In the genomic region with DNA sequence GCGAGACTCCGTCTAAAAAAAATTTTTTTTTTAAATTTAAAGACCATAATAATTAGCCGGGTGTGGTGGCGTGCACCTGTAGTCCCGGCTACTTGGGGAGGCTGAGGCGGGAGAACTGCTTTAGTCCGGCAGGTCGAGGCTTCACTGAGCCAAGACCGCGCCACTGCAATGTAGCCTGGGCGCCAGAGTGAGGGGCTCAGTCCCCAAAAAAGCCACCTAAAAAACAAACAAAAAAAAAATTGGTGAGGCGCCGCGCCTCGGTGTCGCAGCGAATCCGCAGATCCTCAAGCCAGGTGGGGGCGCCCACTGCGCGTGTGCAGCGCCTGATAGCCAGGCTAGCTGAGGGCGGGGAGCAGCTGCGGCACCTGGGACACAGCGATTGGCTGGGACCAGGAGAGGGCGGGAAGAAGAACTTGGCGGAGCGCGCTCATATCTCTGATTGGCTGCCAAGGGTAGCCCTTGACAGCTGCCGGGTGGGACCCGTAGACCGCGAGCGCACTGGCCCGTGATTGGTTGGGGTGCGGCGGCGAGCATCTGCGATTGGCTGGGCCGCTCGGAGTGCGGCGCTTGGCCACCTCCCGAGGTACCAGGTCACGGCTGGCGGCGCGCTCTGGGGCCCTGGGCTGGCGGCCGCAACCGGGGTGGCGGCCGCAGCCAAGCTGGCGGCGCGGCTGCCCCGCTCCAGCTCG, we compare ENCODE assay signal across 8 cellular contexts. TPM values are rescaled to one million over a fixed set of nuclear protein-coding genes. Genes with fewer than 3 reads are reported as not detected.
A peak's percentile ranks its signal among the peaks of the same experiment; 100 is the strongest.
DNase-seq lines count a peak whose midpoint lies in the region; ATAC-seq and TF ChIP-seq lines count a peak whose summit lies in the region.

No MANE protein-coding gene starts in this region.

- no peak overlapping the region for H3K27ac ChIP-seq in foreskin keratinocyte
- no peak overlapping the region for H3K27ac ChIP-seq in thyroid gland

- TF ChIP-seq CTCF in GM10266 (IDR thresholded peaks at IDR 0.05; ENCODE audit: control insufficient read depth, insufficient read depth, low read depth, missing control alignments) = peak; percentile 83
- TF ChIP-seq CTCF in foreskin keratinocyte (conservative IDR thresholded peaks at IDR 0.05) = peak; percentile 95
- TF ChIP-seq CTCF in osteocyte (IDR thresholded peaks at IDR 0.05) = peak; percentile 52
- peak in 5 of 6 experiments; percentile 23 to 60 (median 53) for TF ChIP-seq CTCF in thyroid gland (IDR thresholded peaks at IDR 0.05)

- WGBS in thyroid gland, 2 donors = 13 to 21% methylated on average over 21 to 40 of the region's 58 CpGs

- H3K36me3 Mint-ChIP-seq in osteocyte (ENCODE audit: unreplicated experiment) = no peaks in the 10 kb centered on the region

- H3K4me3 ChIP-seq in thyroid gland (replicated peaks in 1 of 3) = no peak overlapping the region

- peaks cover 1% of the 10 kb centered on the region for H3K4me1 Mint-ChIP-seq in osteocyte (ENCODE audit: unreplicated experiment)

- H3K9me3 ChIP-seq in thyroid gland = no peaks in the 10 kb centered on the region

- peaks cover 50% of the 10 kb centered on the region for H3K27me3 Mint-ChIP-seq in osteocyte (ENCODE audit: unreplicated experiment)

- H3K4me1 ChIP-seq in foreskin keratinocyte = no peaks in the 10 kb centered on the region
- peaks cover 0 to 4% of the 10 kb centered on the region in 2 donors for H3K4me1 ChIP-seq in thyroid gland

- no peak overlapping the region for H3K27ac Mint-ChIP-seq in osteocyte (ENCODE audit: unreplicated experiment)

- peak; percentile 90 for ATAC-seq in HG02588 (IDR thresholded peaks at IDR 0.05; ENCODE audit: unreplicated experiment)
- peak; percentile 97 for ATAC-seq in foreskin keratinocyte

- H3K4me3 Mint-ChIP-seq in osteocyte (ENCODE audit: unreplicated experiment) = peak overlapping the region; percentile 35

- no peaks in the 10 kb centered on the region for H3K36me3 ChIP-seq in thyroid gland

- peak in 1 of 2 donors; percentile 66 for TF ChIP-seq POLR2A in thyroid gland (IDR thresholded peaks at IDR 0.05)

- H3K27me3 ChIP-seq in foreskin keratinocyte = peaks cover 7% of the 10 kb centered on the region
- no peaks in the 10 kb centered on the region for H3K27me3 ChIP-seq in thyroid gland

- peak; percentile 99 for DNase-seq in GM10266 (ENCODE audit: extremely low spot score)
- peak; percentile 99 for DNase-seq in NAMALWA (ENCODE audit: low spot score)
- peak; percentile 97 for DNase-seq in SIG-M5 treated with dmso at 0.1 percent for 504 hours (lab: John Stamatoyannopoulos, UW; ENCODE audit: unreplicated experiment)
- peak; percentile 99 for DNase-seq in activated effector memory CD4-positive, alpha-beta T cell treated with anti-CD3 and anti-CD28 coated beads, Interleukin-2, amount 50 U/mL, for 16 hours
- peak; percentile 92 to 97 for DNase-seq in foreskin keratinocyte
- DNase-seq in osteocyte (ENCODE audit: extremely low spot score, unreplicated experiment) = peak; percentile 97
- DNase-seq in thyroid gland = peak; percentile 98

- intact Hi-C loops in thyroid gland (cut with DNase I) = no loop called here

- no peaks in the 10 kb centered on the region for H3K9me3 Mint-ChIP-seq in osteocyte (ENCODE audit: unreplicated experiment)

RNA-seq across cellular contexts. Expression of a gene that starts 9.0 kb away (rescaled TPM):
- total RNA-seq in foreskin keratinocyte = not detected in 2 replicates
- polyA plus RNA-seq in foreskin keratinocyte = 0.06 TPM in 1 of 2 replicates, not detected in the other
- total RNA-seq in osteocyte = not detected in 2 replicates
- total RNA-seq in thyroid gland = under 1 TPM in 1 of 4 donors, not detected in 3; 0.33 TPM

RNA-seq across cellular contexts. Expression of a gene that starts 14.3 kb away (rescaled TPM):
- total RNA-seq in foreskin keratinocyte = 0.11 and 0.14 TPM in 2 replicates
- polyA plus RNA-seq in foreskin keratinocyte = 0.16 and 0.28 TPM in 2 replicates
- 0.32 TPM in 1 of 2 replicates, not detected in the other for total RNA-seq in osteocyte
- not detected for total RNA-seq in thyroid gland

RNA-seq across cellular contexts. Expression of a gene that starts 16.4 kb away (rescaled TPM):
- total RNA-seq in foreskin keratinocyte = 435 and 449 TPM in 2 replicates
- 645 and 656 TPM in 2 replicates for polyA plus RNA-seq in foreskin keratinocyte
- 71.3 and 72.4 TPM in 2 replicates for total RNA-seq in osteocyte
- total RNA-seq in thyroid gland = 100 to 1,000 TPM in 1 of 4 donors, 10 to 100 TPM in 3; 47.9 to 110 (median 67.0) TPM

RNA-seq across cellular contexts. Expression of a gene that starts 20.0 kb away (rescaled TPM):
- total RNA-seq in foreskin keratinocyte (105 and 110 TPM in 2 replicates), osteocyte (133 and 139 TPM in 2 replicates), thyroid gland (10 to 100 TPM; 10.1 to 51.7 (median 29.7) TPM)
- polyA plus RNA-seq in foreskin keratinocyte = 163 and 169 TPM in 2 replicates

RNA-seq across cellular contexts. Expression of a gene that starts 20.1 kb away (rescaled TPM):
- total RNA-seq in foreskin keratinocyte (30.2 and 39.4 TPM in 2 replicates), osteocyte (36.6 and 40.1 TPM in 2 replicates), thyroid gland (10 to 100 TPM; 16.5 to 19.1 (median 17.6) TPM)
- 39.2 and 48.9 TPM in 2 replicates for polyA plus RNA-seq in foreskin keratinocyte
